ENCODE assay signal across 19 cellular contexts in genomic region chr6:108831104-108831503, GRCh38. TPM values are rescaled to one million over a fixed set of nuclear protein-coding genes. Genes with fewer than 3 reads are reported as not detected.
DNase-seq lines count a peak whose midpoint lies in the region; ATAC-seq and TF ChIP-seq lines count a peak whose summit lies in the region.
"Had no signal": no experiment of that assay in that cellular context is flagged by ENCODE, and none has a peak within 500 bp of the region (broad histone marks: within the 10 kb centered on the region; RNA-seq: fewer than 3 reads in every experiment).

No MANE protein-coding gene starts in this region.

- H3K4me1 ChIP-seq in vagina: no peaks in the 10 kb centered on the region

- TF ChIP-seq CTCF in vagina (IDR thresholded peaks at IDR 0.05): no peak

- peak overlapping the region; percentile 42 for H3K27ac ChIP-seq in caudate nucleus (ENCODE audit: low read depth, low read length)
- H3K27ac ChIP-seq in vagina: no peak overlapping the region
- H3K27ac ChIP-seq: lower lobe of right lung had no signal

- ATAC-seq in HG03025 (IDR thresholded peaks at IDR 0.05; ENCODE audit: low FRiP score, unreplicated experiment): no peak
- ATAC-seq: lower lobe of right lung; stimulated activated naive B cell treated with anti-CD40 and anti-IgM and Interleukin-4, amounts not matched to agents 10 μg/mL and 1 μg/mL and 100 μg/mL, for 72 hours; T-helper 17 cell had no signal

- no peak for TF ChIP-seq POLR2A in vagina (IDR thresholded peaks at IDR 0.05)

- no peaks in the 10 kb centered on the region for H3K27me3 ChIP-seq in vagina

- intact Hi-C loops in vagina (cut with DNase I): no loop called here

- no peaks in the 10 kb centered on the region for H3K9me3 ChIP-seq in vagina
- H3K9me3 ChIP-seq: lower lobe of right lung had no signal

- peak; percentile 85 for DNase-seq in RPMI7951 (ENCODE audit: low read depth)
- peak in 22 of 61 donors; percentile 3 to 62 (median 18) for DNase-seq in caudate nucleus (lab: John Stamatoyannopoulos, UW)
- DNase-seq in hypothalamus (lab: John Stamatoyannopoulos, UW): peak in 26 of 51 donors; percentile 3 to 73 (median 36)
- peak; percentile 57 for DNase-seq in superior temporal gyrus (ENCODE audit: extremely low spot score)
- DNase-seq in vagina (ENCODE audit: extremely low spot score in 2 of 2): no peak
- DNase-seq in KG1 (lab: John Stamatoyannopoulos, UW): no peak
- DNase-seq in RPMI8226: no peak
- DNase-seq: activated naive CD8-positive, alpha-beta T cell treated with anti-CD3 and anti-CD28 coated beads for 36 hours; cerebellar nuclear complex; glutamatergic neuron; immature natural killer cell; lower lobe of right lung; NCI-H2029 treated with DMSO at 0.1 percent for 48 hours; NCI-H510A treated with DMSO at 0.1 percent for 48 hours; SHP77; stimulated activated CD4-positive, alpha-beta T cell treated with anti-CD3 and anti-CD28 coated beads, Interleukin-15, amount 100 ng/mL, for 24 hours; stimulated activated naive B cell treated with anti-CD40 and anti-IgM and Interleukin-4, amounts not matched to agents 10 μg/mL and 1 μg/mL and 100 μg/mL, for 72 hours; T-helper 17 cell had no signal

- no peak overlapping the region for H3K4me3 ChIP-seq in vagina
- H3K4me3 ChIP-seq: lower lobe of right lung had no signal

- no peaks in the 10 kb centered on the region for H3K36me3 ChIP-seq in vagina
- H3K36me3 ChIP-seq: lower lobe of right lung had no signal

RNA-seq across cellular contexts. Expression of gene ARMC2, which starts 17.1 kb away (rescaled TPM):
- 0.78 and 1.2 TPM in 2 replicates for total RNA-seq in RPMI7951 (2014; rRNA removed; shearing (Covaris generic))
- 11.5 TPM for total RNA-seq in vagina

Comparison
In these comparisons a context has a peak if more than half of its experiments do, and no peak if none do; other contexts are left out.
1. DNase-seq: peak in RPMI7951 (single experiment), hypothalamus (26 of 51) and superior temporal gyrus (single experiment); none in vagina (0 of 2), KG1 (single experiment) and RPMI8226 (single experiment).